ENCODE assay signal across 8 cellular contexts in genomic region chr16:14529010-14529669, GRCh38.
DNase-seq lines count a peak whose midpoint lies in the region; ATAC-seq and TF ChIP-seq lines count a peak whose summit lies in the region.

No MANE protein-coding gene starts in this region.

- TF ChIP-seq EP300 in ovary (IDR thresholded peaks at IDR 0.05): no peak

- ATAC-seq in HG02571 (IDR thresholded peaks at IDR 0.05; ENCODE audit: unreplicated experiment): no peak

- peak overlapping the region; percentile 80 for H3K4me3 Mint-ChIP-seq in type B pancreatic cell

- WGBS in ovary, 3 donors: 13 to 14% (median 14%) methylated on average over 11 of the region's 11 CpGs

- H3K27ac Mint-ChIP-seq in type B pancreatic cell: peak overlapping the region; percentile 91

- intact Hi-C loops in ovary (cut with DNase I): loop anchor here (1.0 to 10.0 kb wide), 7 partner anchors 124 to 282 kb away; no protein-coding TSS in a partner anchor

- no peaks in the 10 kb centered on the region for H3K27me3 Mint-ChIP-seq in type B pancreatic cell

- peaks cover 39% of the 10 kb centered on the region for H3K4me1 Mint-ChIP-seq in type B pancreatic cell (ENCODE audit: unreplicated experiment)

- H3K4me3 ChIP-seq in LNCaP clone FGC (ENCODE audit: low read depth, low read length) (no peak overlapping the region), ovary (no peak overlapping the region)

- no peaks in the 10 kb centered on the region for H3K27me3 ChIP-seq in ovary

- DNase-seq in GDM1 (lab: John Stamatoyannopoulos, UW): peak; percentile 67
- peak; percentile 94 for DNase-seq in LNCaP clone FGC (ENCODE audit: low read depth)
- peak; percentile 83 for DNase-seq in RPMI7951 (ENCODE audit: low read depth)
- DNase-seq in activated naive CD4-positive, alpha-beta T cell (lab: John Stamatoyannopoulos, UW): peak; percentile 1 to 26 (median 24)
- peak; percentile 28 for DNase-seq in germinal center (ENCODE audit: low spot score)
- DNase-seq in ovary: peak; percentile 73 to 87 (median 84)
- DNase-seq in type B pancreatic cell (ENCODE audit: extremely low spot score, unreplicated experiment): peak; percentile 75

- peaks cover 3% of the 10 kb centered on the region for H3K4me1 ChIP-seq in ovary (ENCODE audit: insufficient read depth)

- H3K27ac ChIP-seq in ovary: no peak overlapping the region

- TF ChIP-seq POLR2A in ovary (IDR thresholded peaks at IDR 0.05): no peak

- peaks cover 16% of the 10 kb centered on the region for H3K36me3 Mint-ChIP-seq in type B pancreatic cell

- no peaks in the 10 kb centered on the region for H3K36me3 ChIP-seq in ovary

- peak; percentile 80 for TF ChIP-seq CTCF in LNCaP clone FGC (IDR thresholded peaks at IDR 0.05; ENCODE audit: control insufficient read depth, extremely low read depth, insufficient read depth)
- TF ChIP-seq CTCF in ovary (IDR thresholded peaks at IDR 0.05): peak; percentile 58 to 91 (median 88)
- TF ChIP-seq CTCF in type B pancreatic cell (conservative IDR thresholded peaks at IDR 0.05): peak; percentile 88

- H3K9me3 ChIP-seq in ovary: no peaks in the 10 kb centered on the region

- H3K9me3 Mint-ChIP-seq in type B pancreatic cell: no peaks in the 10 kb centered on the region

Comparison
In these comparisons a context has a peak if more than half of its experiments do, and no peak if none do; other contexts are left out.
1. DNase-seq: peak in every context shown above with its lines; median percentile 94 in LNCaP clone FGC; 84 in ovary; 83 in RPMI7951; 75 in type B pancreatic cell; 67 in GDM1; 28 in germinal center; 24 in activated naive CD4-positive, alpha-beta T cell.